8 cellular contexts compared by ENCODE assay signal in genomic region chr1:204746838-204747442, GRCh38.
A peak's percentile ranks its signal among the peaks of the same experiment; 100 is the strongest.
DNase-seq lines count a peak whose midpoint lies in the region; ATAC-seq and TF ChIP-seq lines count a peak whose summit lies in the region.

No MANE protein-coding gene starts in this region.

- peaks cover 4 to 21% (median 13%) of the 10 kb centered on the region in 5 donors for H3K27me3 Mint-ChIP-seq in naive thymus-derived CD8-positive, alpha-beta T cell

- H3K27ac Mint-ChIP-seq in naive thymus-derived CD8-positive, alpha-beta T cell = no peak overlapping the region

- ATAC-seq in GM18498 (IDR thresholded peaks at IDR 0.05; ENCODE audit: unreplicated experiment) (peak; percentile 56), HG03439 (IDR thresholded peaks at IDR 0.05; ENCODE audit: unreplicated experiment) (no peak)
- ATAC-seq in naive thymus-derived CD8-positive, alpha-beta T cell = peak; percentile 57 to 69

- no peak overlapping the region for H3K27ac ChIP-seq in thyroid gland

- H3K27me3 ChIP-seq in thyroid gland = no peaks in the 10 kb centered on the region

- H3K36me3 Mint-ChIP-seq in naive thymus-derived CD8-positive, alpha-beta T cell = no peaks in the 10 kb centered on the region

- CTCF ChIA-PET in AG04449 (lab: Yijun Ruan, JAX) = interaction anchor here (0.6 to 4.8 kb wide), 31 partner anchors 9 to 729 kb away, joined by 3 to 40 read pairs (median 3); no protein-coding TSS in a partner anchor

- peaks cover 0 to 2% (median under 1%) of the 10 kb centered on the region in 4 donors for H3K4me1 Mint-ChIP-seq in naive thymus-derived CD8-positive, alpha-beta T cell

- H3K4me3 ChIP-seq in AG04449 (ENCODE audit: low read depth, low read length) (no peak overlapping the region), epithelial cell of proximal tubule (ENCODE audit: low read depth, low read length) (no peak overlapping the region), thyroid gland (replicated peaks in 1 of 3) (no peak overlapping the region)

- intact Hi-C loops in thyroid gland (cut with DNase I) = no loop called here

- H3K9me3 Mint-ChIP-seq in naive thymus-derived CD8-positive, alpha-beta T cell = no peaks in the 10 kb centered on the region

- no peaks in the 10 kb centered on the region for H3K36me3 ChIP-seq in thyroid gland

- TF ChIP-seq CTCF in AG04449 (IDR thresholded peaks at IDR 0.05; ENCODE audit: insufficient read depth, low read length, missing control alignments) (peak; percentile 94), epithelial cell of proximal tubule (conservative IDR thresholded peaks at IDR 0.05; ENCODE audit: low read depth, low read length) (peak; percentile 99), thyroid gland (IDR thresholded peaks at IDR 0.05) (peak; percentile 60 to 96 (median 76))

- no peaks in the 10 kb centered on the region for H3K9me3 ChIP-seq in thyroid gland

- DNase-seq in AG04449 (ENCODE audit: low read depth, low spot score) (no peak), NCI-H526 (lab: John Stamatoyannopoulos, UW) (peak; percentile 21 to 61), epithelial cell of proximal tubule (ENCODE audit: low read depth) (no peak), thyroid gland (peak; percentile 40 to 47)
- peak; percentile 41 to 54 for DNase-seq in activated CD4-positive, alpha-beta T cell treated with anti-CD3 and anti-CD28 coated beads, Interleukin-2, amount 50 U/mL, for 48 hours
- DNase-seq in naive thymus-derived CD8-positive, alpha-beta T cell = peak; percentile 10 to 71 (median 44)

- POLR2A ChIA-PET in AG04449 (lab: Yijun Ruan, JAX) = no interaction called here
- POLR2A ChIA-PET in naive thymus-derived CD8-positive, alpha-beta T cell (lab: Charles Lee) = no interaction called here

- no peak for TF ChIP-seq POLR2A in thyroid gland (IDR thresholded peaks at IDR 0.05)

- H3K4me3 Mint-ChIP-seq in naive thymus-derived CD8-positive, alpha-beta T cell = no peak overlapping the region

- H3K4me1 ChIP-seq in thyroid gland = peaks cover 11 to 15% of the 10 kb centered on the region in 2 donors

Comparison
In these comparisons a context has a peak if more than half of its experiments do, and no peak if none do; other contexts are left out.
1. DNase-seq: peak in NCI-H526 (2 of 2), activated CD4-positive, alpha-beta T cell treated with anti-CD3 and anti-CD28 coated beads, Interleukin-2, amount 50 U/mL, for 48 hours (2 of 2), naive thymus-derived CD8-positive, alpha-beta T cell (10 of 10) and thyroid gland (2 of 2); none in AG04449 (single experiment) and epithelial cell of proximal tubule (single experiment).
2. Peak in every context shown above with its lines, with median percentiles within 50 percentile points of each other: CTCF ChIP-seq.